Comparison of ENCODE assay signal across 2 cellular contexts in genomic region chr16:21997693-21998480, GRCh38.
TF ChIP-seq lines count a peak whose summit lies in the region.

No MANE protein-coding gene starts in this region.

TF ChIP-seq in K562, 482 proteins besides CTCF, POLR2A, EP300 and RAD21:
- TF ChIP-seq EZH2 (IDR thresholded peaks at IDR 0.05; ENCODE audit: borderline replicate concordance, low read depth, low read length) (no peak), ZKSCAN8 (CRISPR knock-in tag; IDR thresholded peaks at IDR 0.05) (no peak), HMGXB4 (CRISPR knock-in tag; IDR thresholded peaks at IDR 0.05) (no peak), GABPA (tag; conservative IDR thresholded peaks at IDR 0.05; ENCODE audit: low read depth) (no peak), POLR3G (IDR thresholded peaks at IDR 0.05; ENCODE audit: extremely low read depth, insufficient read length, insufficient replicate concordance) (no peak), LEF1 (IDR thresholded peaks at IDR 0.05) (no peak), GATA2 (CRISPR knock-in tag; IDR thresholded peaks at IDR 0.05) (no peak), ZNF57 (CRISPR knock-in tag; IDR thresholded peaks at IDR 0.05) (no peak), CBX2 (IDR thresholded peaks at IDR 0.05; ENCODE audit: insufficient read depth, low read length, poor library complexity, severe bottlenecking) (no peak), HDAC8 (tag; IDR thresholded peaks at IDR 0.05) (no peak), BCL6 (CRISPR knock-in tag; IDR thresholded peaks at IDR 0.05) (no peak), TBP (optimal IDR thresholded peaks at IDR 0.05; ENCODE audit: low read depth, low read length) (no peak), NCOA4 (IDR thresholded peaks at IDR 0.05; ENCODE audit: partially characterized antibody) (no peak)
- TF ChIP-seq, protein P1, sequence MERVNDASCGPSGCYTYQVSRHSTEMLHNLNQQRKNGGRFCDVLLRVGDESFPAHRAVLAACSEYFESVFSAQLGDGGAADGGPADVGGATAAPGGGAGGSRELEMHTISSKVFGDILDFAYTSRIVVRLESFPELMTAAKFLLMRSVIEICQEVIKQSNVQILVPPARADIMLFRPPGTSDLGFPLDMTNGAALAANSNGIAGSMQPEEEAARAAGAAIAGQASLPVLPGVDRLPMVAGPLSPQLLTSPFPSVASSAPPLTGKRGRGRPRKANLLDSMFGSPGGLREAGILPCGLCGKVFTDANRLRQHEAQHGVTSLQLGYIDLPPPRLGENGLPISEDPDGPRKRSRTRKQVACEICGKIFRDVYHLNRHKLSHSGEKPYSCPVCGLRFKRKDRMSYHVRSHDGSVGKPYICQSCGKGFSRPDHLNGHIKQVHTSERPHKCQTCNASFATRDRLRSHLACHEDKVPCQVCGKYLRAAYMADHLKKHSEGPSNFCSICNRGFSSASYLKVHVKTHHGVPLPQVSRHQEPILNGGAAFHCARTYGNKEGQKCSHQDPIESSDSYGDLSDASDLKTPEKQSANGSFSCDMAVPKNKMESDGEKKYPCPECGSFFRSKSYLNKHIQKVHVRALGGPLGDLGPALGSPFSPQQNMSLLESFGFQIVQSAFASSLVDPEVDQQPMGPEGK (CRISPR knock-in tag; IDR thresholded peaks at IDR 0.05; ENCODE audit: borderline replicate concordance): no peak

TF ChIP-seq in HepG2, 621 proteins besides CTCF, POLR2A, EP300 and RAD21 (continues in another document):
- 0 out of 2 replicates have a peak, but pooled peaks have one; percentile 41 for TF ChIP-seq KAT7 (CRISPR knock-in tag; IDR thresholded peaks at IDR 0.05; ENCODE audit: borderline replicate concordance)
- peak; percentile 65; the same call in 1 of the 2 replicates for TF ChIP-seq ZNF7 (CRISPR knock-in tag; IDR thresholded peaks at IDR 0.05)
- peak; percentile 40; the same call in 1 of the 2 replicates for TF ChIP-seq POGZ (CRISPR knock-in tag; IDR thresholded peaks at IDR 0.05)
- 0 out of 2 replicates have a peak, but pooled peaks have one; percentile 25 for TF ChIP-seq KDM6A (CRISPR knock-in tag; IDR thresholded peaks at IDR 0.05; ENCODE audit: low read depth)
- peak; percentile 28; the same call in 1 of the 2 replicates for TF ChIP-seq SPEN (CRISPR knock-in tag; IDR thresholded peaks at IDR 0.05; ENCODE audit: low read depth)
- peak; percentile 35; the same call in 1 of the 2 replicates for TF ChIP-seq ZNF317 (CRISPR knock-in tag; IDR thresholded peaks at IDR 0.05)
- 0 out of 2 replicates have a peak, but pooled peaks have one; percentile 41 for TF ChIP-seq ZNF710 (CRISPR knock-in tag; IDR thresholded peaks at IDR 0.05; ENCODE audit: borderline replicate concordance)
- no peak for TF ChIP-seq ZNF446 (CRISPR knock-in tag; IDR thresholded peaks at IDR 0.05)
- TF ChIP-seq MXI1 (IDR thresholded peaks at IDR 0.05; ENCODE audit: borderline replicate concordance, low read depth, low read length): no peak
- TF ChIP-seq, protein P2, sequence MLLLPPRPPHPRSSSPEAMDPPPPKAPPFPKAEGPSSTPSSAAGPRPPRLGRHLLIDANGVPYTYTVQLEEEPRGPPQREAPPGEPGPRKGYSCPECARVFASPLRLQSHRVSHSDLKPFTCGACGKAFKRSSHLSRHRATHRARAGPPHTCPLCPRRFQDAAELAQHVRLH (CRISPR knock-in tag; IDR thresholded peaks at IDR 0.05; ENCODE audit: borderline replicate concordance, low read depth): 0 out of 2 replicates have a peak, but pooled peaks have one; percentile 16
- TF ChIP-seq ZFP41 (CRISPR knock-in tag; IDR thresholded peaks at IDR 0.05; ENCODE audit: borderline replicate concordance): peak; percentile 3; the same call in 1 of the 2 replicates
- peak; percentile 3; the same call in 1 of the 2 replicates for TF ChIP-seq TFAP4 (IDR thresholded peaks at IDR 0.05; ENCODE audit: borderline replicate concordance, low read depth)
- peak; percentile 44; the same call in 1 of the 2 replicates for TF ChIP-seq PAXIP1 (CRISPR knock-in tag; conservative IDR thresholded peaks at IDR 0.05)
- TF ChIP-seq CAMTA2 (CRISPR knock-in tag; IDR thresholded peaks at IDR 0.05; ENCODE audit: borderline replicate concordance): peak; percentile 83; the same call in 1 of the 2 replicates
- TF ChIP-seq AGO1 (IDR thresholded peaks at IDR 0.05; ENCODE audit: low read depth, low read length, poor library complexity, severe bottlenecking): no peak
- TF ChIP-seq GABPA (IDR thresholded peaks at IDR 0.05; ENCODE audit: low read depth, low read length): 0 out of 2 replicates have a peak, but pooled peaks have one; percentile 24
- TF ChIP-seq GABPA (CRISPR knock-in tag; IDR thresholded peaks at IDR 0.05; ENCODE audit: low read depth): peak; percentile 56; the same call in 1 of the 2 replicates
- TF ChIP-seq ZNF816 (CRISPR knock-in tag; IDR thresholded peaks at IDR 0.05; ENCODE audit: borderline replicate concordance): 0 out of 2 replicates have a peak, but pooled peaks have one; percentile 18
- no peak for TF ChIP-seq RBM22 (optimal IDR thresholded peaks at IDR 0.05; ENCODE audit: low read length)
- peak; percentile 41; the same call in 1 of the 2 replicates for TF ChIP-seq ERF (CRISPR knock-in tag; IDR thresholded peaks at IDR 0.05)
- no peak for TF ChIP-seq RBFOX2 (IDR thresholded peaks at IDR 0.05; ENCODE audit: low read depth, low read length)
- TF ChIP-seq ZNF292 (CRISPR knock-in tag; IDR thresholded peaks at IDR 0.05; ENCODE audit: borderline replicate concordance, low read depth): no peak
- TF ChIP-seq ZNF547 (CRISPR knock-in tag; IDR thresholded peaks at IDR 0.05): 0 out of 2 replicates have a peak, but pooled peaks have one; percentile 32
- TF ChIP-seq ZFP36L1 (CRISPR knock-in tag; IDR thresholded peaks at IDR 0.05): no peak
- peak; percentile 47; the same call in 1 of the 2 replicates for TF ChIP-seq ZNF605 (CRISPR knock-in tag; IDR thresholded peaks at IDR 0.05)
- TF ChIP-seq, protein P3, sequence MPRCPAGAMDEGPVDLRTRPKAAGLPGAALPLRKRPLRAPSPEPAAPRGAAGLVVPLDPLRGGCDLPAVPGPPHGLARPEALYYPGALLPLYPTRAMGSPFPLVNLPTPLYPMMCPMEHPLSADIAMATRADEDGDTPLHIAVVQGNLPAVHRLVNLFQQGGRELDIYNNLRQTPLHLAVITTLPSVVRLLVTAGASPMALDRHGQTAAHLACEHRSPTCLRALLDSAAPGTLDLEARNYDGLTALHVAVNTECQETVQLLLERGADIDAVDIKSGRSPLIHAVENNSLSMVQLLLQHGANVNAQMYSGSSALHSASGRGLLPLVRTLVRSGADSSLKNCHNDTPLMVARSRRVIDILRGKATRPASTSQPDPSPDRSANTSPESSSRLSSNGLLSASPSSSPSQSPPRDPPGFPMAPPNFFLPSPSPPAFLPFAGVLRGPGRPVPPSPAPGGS (CRISPR knock-in tag; IDR thresholded peaks at IDR 0.05): 0 out of 2 replicates have a peak, but pooled peaks have one; percentile 55
- peak; percentile 29; the same call in 1 of the 2 replicates for TF ChIP-seq ZNF335 (CRISPR knock-in tag; IDR thresholded peaks at IDR 0.05)
- TF ChIP-seq SP4 (CRISPR knock-in tag; IDR thresholded peaks at IDR 0.05): peak; percentile 37; the same call in 1 of the 2 replicates
- no peak for TF ChIP-seq FOXA1 (IDR thresholded peaks at IDR 0.05)
- 0 out of 2 replicates have a peak, but pooled peaks have one; percentile 12 for TF ChIP-seq FOXA1 (CRISPR knock-in tag; IDR thresholded peaks at IDR 0.05)
- 0 out of 2 replicates have a peak, but pooled peaks have one; percentile 52 for TF ChIP-seq ARID5B (CRISPR knock-in tag; IDR thresholded peaks at IDR 0.05)
- TF ChIP-seq SOX6 (IDR thresholded peaks at IDR 0.05): no peak
- TF ChIP-seq SOX6 (CRISPR knock-in tag; IDR thresholded peaks at IDR 0.05): peak; percentile 25; the same call in 1 of the 2 replicates
- TF ChIP-seq MYC (CRISPR knock-in tag; IDR thresholded peaks at IDR 0.05; ENCODE audit: borderline replicate concordance): peak; percentile 11; the same call in 1 of the 2 replicates
- no peak for TF ChIP-seq THAP7 (CRISPR knock-in tag; IDR thresholded peaks at IDR 0.05)
- TF ChIP-seq HIVEP1 (CRISPR knock-in tag; IDR thresholded peaks at IDR 0.05): peak; percentile 28; the same call in 1 of the 2 replicates
- TF ChIP-seq SIN3A (IDR thresholded peaks at IDR 0.05; ENCODE audit: borderline replicate concordance, low read depth, low read length): 0 out of 2 replicates have a peak, but pooled peaks have one; percentile 22
- TF ChIP-seq, protein P1 (CRISPR knock-in tag; IDR thresholded peaks at IDR 0.05): peak; percentile 46
